Comparison of ENCODE assay signal across 21 cellular contexts in genomic region chr7:123327661-123328060, GRCh38.
DNase-seq lines count a peak whose midpoint lies in the region; FAIRE-seq and TF ChIP-seq lines count a peak whose summit lies in the region.
"Had no signal": no experiment of that assay in that cellular context is flagged by ENCODE, and none has a peak within 500 bp of the region (broad histone marks: within the 10 kb centered on the region; RNA-seq: fewer than 3 reads in every experiment).

No MANE protein-coding gene starts in this region.

- FAIRE-seq in GM12892 (lab: Jason Lieb, UNC) = peak; percentile 30
- FAIRE-seq: A549, GM12878, GM19239, H1, HepG2 had no signal

- DNase-seq in GM12892 (ENCODE audit: insufficient read length) (no peak), choroid plexus epithelial cell (ENCODE audit: low read depth) (peak; percentile 46), neural progenitor cell (ENCODE audit: low spot score) (no peak), superior temporal gyrus (ENCODE audit: extremely low spot score) (no peak), SW480 (ENCODE audit: low spot score) (no peak)
- no peak for DNase-seq in activated CD4-positive, alpha-beta T cell treated with anti-CD3 and anti-CD28 coated beads, Interleukin-2, amount 50 U/mL, for 48 hours
- no peak for DNase-seq in activated naive CD8-positive, alpha-beta T cell treated with anti-CD3 and anti-CD28 coated beads for 36 hours
- DNase-seq: CD8-positive, alpha-beta T cell; DMS 273 treated with DMSO at 0.1 percent for 48 hours; DMS53; DND-41; EL; H9 had no signal

- H3K4me1 ChIP-seq in neural progenitor cell = no peaks in the 10 kb centered on the region
- H3K4me1 ChIP-seq: A549; BLaER1 treated with 17β-estradiol and CSF1 and Interleukin-3, amounts not matched to agents 10 nM and 100 nM had no signal

- no peaks in the 10 kb centered on the region for H3K27me3 ChIP-seq in neural progenitor cell
- H3K27me3 ChIP-seq: BLaER1 treated with 17β-estradiol and CSF1 and Interleukin-3, amounts not matched to agents 10 nM and 100 nM had no signal

- H3K9me3 ChIP-seq in neural progenitor cell (ENCODE audit: low read depth) = no peaks in the 10 kb centered on the region
- H3K9me3 ChIP-seq: A549 had no signal

- no peaks in the 10 kb centered on the region for H3F3A ChIP-seq in neural progenitor cell (ENCODE audit: low read depth)

- no peak overlapping the region for H3K9ac ChIP-seq in neural progenitor cell
- H3K9ac ChIP-seq: BLaER1 treated with 17β-estradiol and CSF1 and Interleukin-3, amounts not matched to agents 10 nM and 100 nM had no signal

- no peaks in the 10 kb centered on the region for H3K79me2 ChIP-seq in neural progenitor cell (ENCODE audit: low read depth)

- no peak overlapping the region for H3K27ac ChIP-seq in neural progenitor cell
- H3K27ac ChIP-seq: A549; BLaER1 treated with 17β-estradiol and CSF1 and Interleukin-3, amounts not matched to agents 10 nM and 100 nM had no signal

- H3K4me3 Mint-ChIP-seq in neural progenitor cell = no peak overlapping the region
- H3K4me3 Mint-ChIP-seq in activated naive CD8-positive, alpha-beta T cell treated with anti-CD3 and anti-CD28 coated beads for 36 hours = no peak overlapping the region
- H3K4me3 Mint-ChIP-seq: B cell; CD8-positive, alpha-beta T cell; H9; IgD-negative memory B cell had no signal

- peaks cover 7% of the 10 kb centered on the region for H3K27me3 Mint-ChIP-seq in neural progenitor cell (ENCODE audit: insufficient read depth, low read depth)
- no peaks in the 10 kb centered on the region for H3K27me3 Mint-ChIP-seq in activated naive CD8-positive, alpha-beta T cell treated with anti-CD3 and anti-CD28 coated beads for 36 hours
- H3K27me3 Mint-ChIP-seq: B cell had no signal

- H3K4me1 Mint-ChIP-seq in neural progenitor cell = no peaks in the 10 kb centered on the region
- no peaks in the 10 kb centered on the region for H3K4me1 Mint-ChIP-seq in activated naive CD8-positive, alpha-beta T cell treated with anti-CD3 and anti-CD28 coated beads for 36 hours
- H3K4me1 Mint-ChIP-seq: B cell had no signal

- H3K4me3 ChIP-seq in choroid plexus epithelial cell (ENCODE audit: low read depth, low read length) (no peak overlapping the region), neural progenitor cell (no peak overlapping the region)
- H3K4me3 ChIP-seq: A549; BLaER1 treated with 17β-estradiol and CSF1 and Interleukin-3, amounts not matched to agents 10 nM and 100 nM; GM12878 had no signal

- no peaks in the 10 kb centered on the region for H3K36me3 Mint-ChIP-seq in neural progenitor cell
- H3K36me3 Mint-ChIP-seq in activated naive CD8-positive, alpha-beta T cell treated with anti-CD3 and anti-CD28 coated beads for 36 hours = no peaks in the 10 kb centered on the region
- H3K36me3 Mint-ChIP-seq: CD8-positive, alpha-beta T cell; IgD-negative memory B cell had no signal

- no peak overlapping the region for H2AFZ ChIP-seq in neural progenitor cell (replicated peaks)

- no peak overlapping the region for H3K4me2 ChIP-seq in neural progenitor cell
- H3K4me2 ChIP-seq: A549; BLaER1 treated with 17β-estradiol and CSF1 and Interleukin-3, amounts not matched to agents 10 nM and 100 nM had no signal

- no peak for TF ChIP-seq POLR2A in GM12892 (IDR thresholded peaks at IDR 0.05; ENCODE audit: low read depth, low read length)

- no peaks in the 10 kb centered on the region for H4K20me1 ChIP-seq in neural progenitor cell (ENCODE audit: low read depth)
- H4K20me1 ChIP-seq: BLaER1 treated with 17β-estradiol and CSF1 and Interleukin-3, amounts not matched to agents 10 nM and 100 nM had no signal

- TF ChIP-seq CTCF in choroid plexus epithelial cell (conservative IDR thresholded peaks at IDR 0.05; ENCODE audit: low read depth, low read length) (no peak), neural progenitor cell (IDR thresholded peaks at IDR 0.05) (no peak)

- H3K27ac Mint-ChIP-seq in neural progenitor cell = peak overlapping the region; percentile 13
- no peak overlapping the region for H3K27ac Mint-ChIP-seq in activated naive CD8-positive, alpha-beta T cell treated with anti-CD3 and anti-CD28 coated beads for 36 hours
- H3K27ac Mint-ChIP-seq: B cell; CD8-positive, alpha-beta T cell; H9; IgD-negative memory B cell had no signal

- no peaks in the 10 kb centered on the region for H3K36me3 ChIP-seq in neural progenitor cell
- H3K36me3 ChIP-seq: BLaER1 treated with 17β-estradiol and CSF1 and Interleukin-3, amounts not matched to agents 10 nM and 100 nM had no signal

- peaks cover 9% of the 10 kb centered on the region for H3K9me3 Mint-ChIP-seq in neural progenitor cell
- H3K9me3 Mint-ChIP-seq in activated naive CD8-positive, alpha-beta T cell treated with anti-CD3 and anti-CD28 coated beads for 36 hours = peaks cover 18% of the 10 kb centered on the region
